In genomic region chr20:44477151-44477550, GRCh38 we compare ENCODE assay signal across 11 cellular contexts. TPM values are rescaled to one million over a fixed set of nuclear protein-coding genes. Genes with fewer than 3 reads are reported as not detected.
A peak's percentile ranks its signal among the peaks of the same experiment; 100 is the strongest.
DNase-seq lines count a peak whose midpoint lies in the region; ATAC-seq and TF ChIP-seq lines count a peak whose summit lies in the region.
"Had no signal": no experiment of that assay in that cellular context is flagged by ENCODE, and none has a peak within 500 bp of the region (broad histone marks: within the 10 kb centered on the region; RNA-seq: fewer than 3 reads in every experiment).

No MANE protein-coding gene starts in this region.

- CTCF ChIA-PET in activated CD4-positive, alpha-beta memory T cell treated with anti-CD3 and anti-CD28 coated beads for 36 hours (lab: Charles Lee): interaction anchor here (2.3 kb wide), 1 partner anchor 133 kb away, joined by 18 read pairs; no protein-coding TSS in a partner anchor

- no peaks in the 10 kb centered on the region for H3K9me2 ChIP-seq in hepatocyte (replicated peaks; ENCODE audit: insufficient read depth)

- POLR2A ChIA-PET in activated CD4-positive, alpha-beta memory T cell treated with anti-CD3 and anti-CD28 coated beads for 36 hours (lab: Charles Lee): interaction anchor here (1.1 kb wide), 1 partner anchor 45 kb away, joined by 4 read pairs; the partner anchor contains the start of gene SERINC3

- no peaks in the 10 kb centered on the region for H3K9me3 Mint-ChIP-seq in activated T-cell treated with anti-CD3 and anti-CD28 coated beads, Interleukin-2, amount 50 U/mL, for 4 hours
- H3K9me3 Mint-ChIP-seq in activated CD4-positive, alpha-beta memory T cell treated with anti-CD3 and anti-CD28 coated beads for 36 hours: no peaks in the 10 kb centered on the region

- H3K27ac Mint-ChIP-seq in activated CD4-positive, alpha-beta memory T cell treated with anti-CD3 and anti-CD28 coated beads for 36 hours: peak overlapping the region; percentile 93

- H3K36me3 Mint-ChIP-seq in activated T-cell treated with anti-CD3 and anti-CD28 coated beads, Interleukin-2, amount 50 U/mL, for 4 hours (ENCODE audit: insufficient read depth): peaks cover 11% of the 10 kb centered on the region
- peaks cover 9% of the 10 kb centered on the region for H3K36me3 Mint-ChIP-seq in activated CD4-positive, alpha-beta memory T cell treated with anti-CD3 and anti-CD28 coated beads for 36 hours

- no peak for TF ChIP-seq POLR2A in stomach (IDR thresholded peaks at IDR 0.05)

- TF ChIP-seq CTCF in hepatocyte (IDR thresholded peaks at IDR 0.05; ENCODE audit: poor library complexity) (no peak), stomach (IDR thresholded peaks at IDR 0.05) (no peak)

- H3K79me2 ChIP-seq in hepatocyte: peaks cover 17% of the 10 kb centered on the region

- intact Hi-C loops in activated CD4-positive, alpha-beta memory T cell treated with anti-CD3 and anti-CD28 coated beads for 36 hours (cut with micrococcal nuclease): loop anchor here (2.0 kb wide), 1 partner anchor 46 kb away; the partner anchor contains the start of gene SERINC3
- intact Hi-C loops in stomach (cut with DNase I; ENCODE audit: low total_unique reads): no loop called here

- no peaks in the 10 kb centered on the region for H3K9me3 ChIP-seq in hepatocyte (ENCODE audit: low read depth)
- no peaks in the 10 kb centered on the region for H3K9me3 ChIP-seq in stomach

- peaks cover 25% of the 10 kb centered on the region for H3K4me1 Mint-ChIP-seq in activated T-cell treated with anti-CD3 and anti-CD28 coated beads, Interleukin-2, amount 50 U/mL, for 4 hours (ENCODE audit: low read depth)
- H3K4me1 Mint-ChIP-seq in activated CD4-positive, alpha-beta memory T cell treated with anti-CD3 and anti-CD28 coated beads for 36 hours (ENCODE audit: low read depth): peaks cover 22% of the 10 kb centered on the region

- H3K27me3 ChIP-seq in hepatocyte: no peaks in the 10 kb centered on the region
- H3K27me3 ChIP-seq in stomach: peaks cover 0 to under 1% (median 0%) of the 10 kb centered on the region in 3 donors

- H3K4me2 ChIP-seq in hepatocyte: peak overlapping the region; percentile 86

- H4K20me1 ChIP-seq in hepatocyte (ENCODE audit: insufficient read depth, poor library complexity, severe bottlenecking): no peaks in the 10 kb centered on the region

- no peak for DNase-seq in activated T-cell treated with anti-CD3 and anti-CD28 coated beads, Interleukin-2, amount 50 U/mL, for 4 hours
- no peak for DNase-seq in activated T-cell treated with anti-CD3 and anti-CD28 coated beads, Interleukin-2, amount 50 U/mL, for 48 hours
- DNase-seq in activated CD4-positive, alpha-beta memory T cell treated with anti-CD3 and anti-CD28 coated beads for 36 hours: no peak
- DNase-seq in hepatocyte (ENCODE audit: low spot score): no peak
- DNase-seq in stomach: no peak
- no peak for DNase-seq in activated effector memory CD4-positive, alpha-beta T cell treated with Interleukin-2 at 50 U/mL for 16 hours
- DNase-seq in DMS 273 (lab: John Stamatoyannopoulos, UW; ENCODE audit: unreplicated experiment): no peak
- DNase-seq in central memory CD4-positive, alpha-beta T cell: no peak
- DNase-seq: left cardiac atrium, NCI-H146, OCI-M1 had no signal

- no peak for TF ChIP-seq EP300 in stomach (IDR thresholded peaks at IDR 0.05)

- no peaks in the 10 kb centered on the region for H3K27me3 Mint-ChIP-seq in activated T-cell treated with anti-CD3 and anti-CD28 coated beads, Interleukin-2, amount 50 U/mL, for 4 hours (ENCODE audit: low read depth)
- H3K27me3 Mint-ChIP-seq in activated CD4-positive, alpha-beta memory T cell treated with anti-CD3 and anti-CD28 coated beads for 36 hours: no peaks in the 10 kb centered on the region

- H3K27ac ChIP-seq in hepatocyte (no peak overlapping the region), stomach (peak overlapping the region in 3 of 5 donors; percentile 92 to 95 (median 93))

- 89% methylated on average over 3 of the region's 3 CpGs for WGBS in hepatocyte (ENCODE audit: low lambda C conversion rate, missing lambda C conversion rate)
- 74 to 89% (median 81%) methylated on average over 3 of the region's 3 CpGs for WGBS in stomach, 5 donors

- ATAC-seq in activated T-cell treated with anti-CD3 and anti-CD28 coated beads, Interleukin-2, amount 50 U/mL, for 4 hours: no peak
- ATAC-seq: left cardiac atrium had no signal

- peak overlapping the region; percentile 95 for H3K4me3 Mint-ChIP-seq in activated T-cell treated with anti-CD3 and anti-CD28 coated beads, Interleukin-2, amount 50 U/mL, for 4 hours
- H3K4me3 Mint-ChIP-seq in activated CD4-positive, alpha-beta memory T cell treated with anti-CD3 and anti-CD28 coated beads for 36 hours: peak overlapping the region; percentile 94

- H3K4me1 ChIP-seq in hepatocyte (ENCODE audit: insufficient read depth) (peaks cover 6% of the 10 kb centered on the region), stomach (peaks cover 8 to 22% (median 20%) of the 10 kb centered on the region in 4 donors)

- H2AFZ ChIP-seq in hepatocyte: no peak overlapping the region

- no peak overlapping the region for H3K4me3 ChIP-seq in hepatocyte
- peak overlapping the region in 1 of 4 donors; percentile 69 for H3K4me3 ChIP-seq in stomach

- H3K36me3 ChIP-seq in hepatocyte (replicated peaks; ENCODE audit: insufficient read depth, low read depth): no peaks in the 10 kb centered on the region
- H3K36me3 ChIP-seq in stomach: peaks cover 12 to 27% (median 25%) of the 10 kb centered on the region in 4 donors

RNA-seq across cellular contexts. Expression of gene TTPAL, which starts 1.5 kb away (rescaled TPM):
- 10 to 100 TPM; 24.3 to 25.3 (median 25.3) TPM for total RNA-seq in activated T-cell treated with anti-CD3 and anti-CD28 coated beads, Interleukin-2, amount 50 U/mL, for 4 hours
- 10 to 100 TPM; 18.1 to 18.6 TPM for total RNA-seq in activated CD4-positive, alpha-beta memory T cell treated with anti-CD3 and anti-CD28 coated beads for 36 hours
- 11.9 and 12.9 TPM in 2 replicates for total RNA-seq in hepatocyte
- polyA plus RNA-seq in hepatocyte: 10.3 and 14.7 TPM in 2 replicates
- total RNA-seq in stomach: 10 to 100 TPM in 1 of 5 donors, 1 to 10 TPM in 4; 3.5 to 18.3 (median 5.8) TPM
- 1 to 10 TPM; 2.1 to 4.2 (median 2.7) TPM for polyA plus RNA-seq in stomach

RNA-seq across cellular contexts. Expression of gene SERINC3, which starts 44.7 kb away (rescaled TPM):
- 10 to 100 TPM; 34.6 to 44.1 (median 37.9) TPM for total RNA-seq in activated T-cell treated with anti-CD3 and anti-CD28 coated beads, Interleukin-2, amount 50 U/mL, for 4 hours
- 10 to 100 TPM; 57.3 to 58.6 TPM for total RNA-seq in activated CD4-positive, alpha-beta memory T cell treated with anti-CD3 and anti-CD28 coated beads for 36 hours
- total RNA-seq in hepatocyte: 80.0 and 96.9 TPM in 2 replicates
- polyA plus RNA-seq in hepatocyte: 119 and 128 TPM in 2 replicates
- 100 to 1,000 TPM in 1 of 5 donors, 10 to 100 TPM in 3, 1 to 10 TPM in 1; 9.6 to 109 (median 84.6) TPM for total RNA-seq in stomach
- polyA plus RNA-seq in stomach: 10 to 100 TPM; 17.4 to 25.0 (median 24.0) TPM
